ENCODE assay signal across 1 cellular context in the genomic region with DNA sequence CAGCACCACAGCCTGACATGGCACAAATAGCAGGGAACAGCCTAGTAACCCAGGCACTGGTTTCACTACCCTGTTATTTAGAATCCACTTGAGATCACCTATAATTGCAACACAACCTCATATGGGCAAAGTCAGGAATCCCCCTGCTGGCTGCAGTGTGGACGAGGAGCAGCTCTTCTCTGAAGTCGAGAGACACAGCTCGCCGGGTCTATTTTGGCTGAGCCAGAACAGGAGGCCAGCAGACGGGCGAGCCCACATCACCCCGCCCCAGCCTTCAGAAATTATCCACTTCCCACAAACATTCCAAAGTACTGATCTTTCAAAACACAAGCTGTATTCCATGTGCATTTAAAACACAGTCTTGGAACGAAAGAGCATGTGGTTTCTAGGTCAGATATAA.
TF ChIP-seq lines count a peak whose summit lies in the region.

No MANE protein-coding gene starts in this region.

TF ChIP-seq in IMR-90, 13 proteins besides CTCF, POLR2A, EP300 and RAD21 (continued from another document):
- peak; percentile 92 for TF ChIP-seq CEBPB (IDR thresholded peaks at IDR 0.05; ENCODE audit: low read depth, low read length)
- TF ChIP-seq, protein P1, sequence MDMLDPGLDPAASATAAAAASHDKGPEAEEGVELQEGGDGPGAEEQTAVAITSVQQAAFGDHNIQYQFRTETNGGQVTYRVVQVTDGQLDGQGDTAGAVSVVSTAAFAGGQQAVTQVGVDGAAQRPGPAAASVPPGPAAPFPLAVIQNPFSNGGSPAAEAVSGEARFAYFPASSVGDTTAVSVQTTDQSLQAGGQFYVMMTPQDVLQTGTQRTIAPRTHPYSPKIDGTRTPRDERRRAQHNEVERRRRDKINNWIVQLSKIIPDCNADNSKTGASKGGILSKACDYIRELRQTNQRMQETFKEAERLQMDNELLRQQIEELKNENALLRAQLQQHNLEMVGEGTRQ (IDR thresholded peaks at IDR 0.05; ENCODE audit: low read depth, low read length): no peak
